Comparison of ENCODE assay signal across 8 cellular contexts in the genomic region with DNA sequence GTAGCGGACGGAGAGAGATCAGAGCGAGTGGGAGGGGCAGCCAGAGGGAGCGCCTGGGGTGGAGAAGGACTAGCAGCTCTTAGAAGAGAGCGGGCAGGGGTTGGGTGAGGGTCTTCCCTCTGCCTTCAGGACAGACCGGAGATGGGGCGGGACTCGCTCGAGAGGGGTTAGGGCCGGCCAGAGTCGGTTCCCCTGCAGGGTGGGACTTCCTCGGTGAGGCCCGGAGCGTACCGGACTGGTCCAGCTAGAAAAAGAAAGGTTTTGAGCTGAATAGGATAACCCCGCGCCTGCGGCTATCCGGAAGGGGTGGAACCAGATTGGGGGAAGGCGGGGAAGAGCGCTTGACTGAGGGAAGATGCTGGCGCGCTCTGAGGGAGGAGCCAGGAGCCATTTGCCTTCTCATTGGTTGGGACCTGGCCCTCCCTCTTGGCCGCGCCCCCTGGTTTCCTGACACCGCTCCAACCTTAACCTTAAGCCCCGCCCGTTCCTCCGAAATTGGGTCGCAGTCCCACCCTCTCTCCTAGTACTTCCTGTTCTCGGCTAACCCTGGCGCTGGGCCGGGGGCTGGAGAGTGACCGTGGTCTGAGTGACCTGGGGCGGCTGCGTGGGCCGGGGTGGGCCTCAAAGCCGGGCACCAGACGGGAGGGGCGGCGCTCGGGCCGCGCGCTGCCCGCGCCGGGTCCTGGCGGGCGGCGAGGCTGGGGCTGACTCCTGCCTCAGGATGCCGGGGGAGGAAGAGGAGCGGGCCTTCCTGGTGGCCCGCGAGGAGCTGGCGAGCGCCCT. TPM values are rescaled to one million over a fixed set of nuclear protein-coding genes. Genes with fewer than 3 reads are reported as not detected.
DNase-seq lines count a peak whose midpoint lies in the region; ATAC-seq and TF ChIP-seq lines count a peak whose summit lies in the region.

Gene RNF31, plus strand, starts transcription at position 521 of the 783 bp plus-strand sequence. Its CDS starts 201 bp downstream, at position 722.

- TF ChIP-seq CTCF in AG04450 (IDR thresholded peaks at IDR 0.05; ENCODE audit: low read depth, low read length) (no peak), WTC11 (IDR thresholded peaks at IDR 0.05) (no peak), cardiac fibroblast (IDR thresholded peaks at IDR 0.05; ENCODE audit: low read depth, low read length) (no peak)

- peaks cover 3% of the 10 kb centered on the region; the same call in 1 of the 2 replicates for H3K9me3 ChIP-seq in AG04450 (ENCODE audit: control insufficient read depth, insufficient read depth, low read length)

- CTCF ChIA-PET in AG04450 (lab: Charles Lee) (interaction anchor here (0.6 to 4.7 kb wide), 5 partner anchors 13 to 161 kb away, joined by 4 to 54 read pairs (median 5); partner anchors contain the start of genes CIDEB and IRF9), WTC11 (lab: Charles Lee) (interaction anchor here (0.5 to 4.1 kb wide), 20 partner anchors 11 to 284 kb away, joined by 3 to 55 read pairs (median 4); partner anchors contain the start of genes DCAF11, DHRS1, IPO4 and IRF9)

- H3K27me3 ChIP-seq in AG04450 (ENCODE audit: control insufficient read depth, insufficient read depth, low read length) = no peaks in the 10 kb centered on the region

- peak within 1 kb of the TSS; percentile 98 for H3K27ac Mint-ChIP-seq in WTC11

- peak within 1 kb of the TSS; percentile 90 for H3K27ac ChIP-seq in AG04450 (ENCODE audit: low read depth, low read length)

- H3K4me3 Mint-ChIP-seq in WTC11 = peak within 1 kb of the TSS; percentile 99

- H3K36me3 Mint-ChIP-seq in WTC11 = peaks cover 44% of the 10 kb centered on the region

- POLR2A ChIA-PET in AG04450 (lab: Yijun Ruan, JAX) (interaction anchor here (0.6 to 2.1 kb wide), 9 partner anchors 10 to 100 kb away, joined by 3 to 17 read pairs (median 5); partner anchors contain the start of genes CHMP4A, DCAF11, IRF9 and NRL), WTC11 (lab: Charles Lee) (interaction anchor here (0.6 to 3.3 kb wide), 15 partner anchors 10 to 114 kb away, joined by 3 to 24 read pairs (median 4); partner anchors contain the start of genes CHMP4A, DCAF11, IRF9 and NRL)

- H3K9me3 Mint-ChIP-seq in WTC11 = no peaks in the 10 kb centered on the region

- ATAC-seq in GM18909 (IDR thresholded peaks at IDR 0.05; ENCODE audit: poor library complexity, unreplicated experiment) = peak; percentile 82
- peak; percentile 85 for ATAC-seq in HG03175 (IDR thresholded peaks at IDR 0.05; ENCODE audit: unreplicated experiment)
- peak; percentile 89 for ATAC-seq in WTC11

- no peaks in the 10 kb centered on the region for H3K27me3 Mint-ChIP-seq in WTC11 (ENCODE audit: low read depth)

- H3K4me3 ChIP-seq in AG04450 (ENCODE audit: low read depth, low read length) = peak within 1 kb of the TSS; percentile 72
- peak within 1 kb of the TSS; percentile 88 to 91 for H3K4me3 ChIP-seq in cardiac fibroblast (replicated peaks in 1 of 2; ENCODE audit: low read depth in 2 of 2, low read length in 2 of 2)

- peaks cover 21% of the 10 kb centered on the region for H3K4me1 Mint-ChIP-seq in WTC11

- DNase-seq in AG04450 (ENCODE audit: low read depth, low spot score) (peak; percentile 95), NCI-H226 (peak; percentile 97), WTC11 (ENCODE audit: low spot score) (peak; percentile 98), cardiac fibroblast (ENCODE audit: low read depth in 2 of 2) (peak; percentile 98 to 99), inferior parietal cortex (ENCODE audit: extremely low spot score) (peak; percentile 97)
- DNase-seq in stimulated activated CD4-positive, alpha-beta T cell treated with anti-CD3 and anti-CD28 coated beads, Interleukin-12 subunit alpha, Interleukin-12 subunit beta, amount 100 ng/mL, for 24 hours (ENCODE audit: low read depth in 2 of 2) = peak; percentile 93 to 99

TF ChIP-seq in WTC11, 78 proteins besides CTCF, POLR2A, EP300 and RAD21 (continues in another document):
- no peak for TF ChIP-seq RORB (CRISPR knock-in tag; IDR thresholded peaks at IDR 0.05)
- TF ChIP-seq NFYB (CRISPR knock-in tag; conservative IDR thresholded peaks at IDR 0.05; ENCODE audit: low read depth) = peak; percentile 49; the same call in 1 of the 2 replicates
- TF ChIP-seq ZSCAN18 (CRISPR knock-in tag; IDR thresholded peaks at IDR 0.05) = no peak
- no peak for TF ChIP-seq OVOL2 (CRISPR knock-in tag; IDR thresholded peaks at IDR 0.05; ENCODE audit: borderline replicate concordance)
- no peak for TF ChIP-seq NR1H2 (CRISPR knock-in tag; IDR thresholded peaks at IDR 0.05)
- TF ChIP-seq, protein P1, sequence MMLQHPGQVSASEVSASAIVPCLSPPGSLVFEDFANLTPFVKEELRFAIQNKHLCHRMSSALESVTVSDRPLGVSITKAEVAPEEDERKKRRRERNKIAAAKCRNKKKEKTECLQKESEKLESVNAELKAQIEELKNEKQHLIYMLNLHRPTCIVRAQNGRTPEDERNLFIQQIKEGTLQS (CRISPR knock-in tag; conservative IDR thresholded peaks at IDR 0.05) = no peak
- TF ChIP-seq, protein P2, sequence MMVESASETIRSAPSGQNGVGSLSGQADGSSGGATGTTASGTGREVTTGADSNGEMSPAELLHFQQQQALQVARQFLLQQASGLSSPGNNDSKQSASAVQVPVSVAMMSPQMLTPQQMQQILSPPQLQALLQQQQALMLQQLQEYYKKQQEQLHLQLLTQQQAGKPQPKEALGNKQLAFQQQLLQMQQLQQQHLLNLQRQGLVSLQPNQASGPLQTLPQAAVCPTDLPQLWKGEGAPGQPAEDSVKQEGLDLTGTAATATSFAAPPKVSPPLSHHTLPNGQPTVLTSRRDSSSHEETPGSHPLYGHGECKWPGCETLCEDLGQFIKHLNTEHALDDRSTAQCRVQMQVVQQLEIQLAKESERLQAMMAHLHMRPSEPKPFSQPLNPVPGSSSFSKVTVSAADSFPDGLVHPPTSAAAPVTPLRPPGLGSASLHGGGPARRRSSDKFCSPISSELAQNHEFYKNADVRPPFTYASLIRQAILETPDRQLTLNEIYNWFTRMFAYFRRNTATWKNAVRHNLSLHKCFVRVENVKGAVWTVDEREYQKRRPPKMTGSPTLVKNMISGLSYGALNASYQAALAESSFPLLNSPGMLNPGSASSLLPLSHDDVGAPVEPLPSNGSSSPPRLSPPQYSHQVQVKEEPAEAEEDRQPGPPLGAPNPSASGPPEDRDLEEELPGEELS (CRISPR knock-in tag; IDR thresholded peaks at IDR 0.05) = 0 out of 2 replicates have a peak, but pooled peaks have one; percentile 33
- TF ChIP-seq ZNF121 (CRISPR knock-in tag; IDR thresholded peaks at IDR 0.05) = no peak
- peak; percentile 5; the same call in 1 of the 2 replicates for TF ChIP-seq GABPB1 (CRISPR knock-in tag; IDR thresholded peaks at IDR 0.05)
- TF ChIP-seq PRRX2 (CRISPR knock-in tag; IDR thresholded peaks at IDR 0.05) = no peak
- TF ChIP-seq, protein P3, sequence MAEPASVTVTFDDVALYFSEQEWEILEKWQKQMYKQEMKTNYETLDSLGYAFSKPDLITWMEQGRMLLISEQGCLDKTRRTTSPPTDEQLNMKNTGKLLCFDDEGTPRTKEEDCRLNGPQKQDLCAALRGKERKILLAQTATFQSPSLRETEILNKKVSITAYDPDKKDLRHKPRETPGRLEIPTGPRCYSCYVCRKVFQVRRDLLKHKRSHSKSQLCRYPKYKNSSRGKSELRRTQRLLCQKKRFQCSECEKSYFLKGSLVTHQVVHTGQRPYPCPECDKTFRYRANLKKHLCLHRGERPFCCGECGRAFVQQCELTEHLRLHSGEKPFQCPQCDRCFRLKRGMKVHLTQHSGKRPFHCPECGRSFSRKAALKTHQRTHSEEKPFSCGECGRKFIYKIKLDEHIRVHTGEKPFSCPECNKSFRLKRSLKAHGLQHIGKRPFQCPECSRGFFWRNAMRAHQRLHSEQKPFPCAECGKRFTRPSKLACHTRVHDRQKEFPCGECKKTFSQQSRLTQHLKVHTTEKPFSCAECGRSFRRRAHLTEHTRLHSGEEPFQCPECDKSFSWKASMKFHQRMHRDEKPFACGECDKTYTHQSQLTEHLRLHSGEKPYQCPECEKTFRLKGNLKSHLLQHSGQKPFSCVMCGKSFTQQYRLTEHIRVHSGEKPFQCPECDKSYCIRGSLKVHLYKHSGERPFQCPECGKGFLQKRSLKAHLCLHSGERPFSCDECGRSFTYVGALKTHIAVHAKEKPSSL (CRISPR knock-in tag; conservative IDR thresholded peaks at IDR 0.05) = no peak
- TF ChIP-seq, protein P4, sequence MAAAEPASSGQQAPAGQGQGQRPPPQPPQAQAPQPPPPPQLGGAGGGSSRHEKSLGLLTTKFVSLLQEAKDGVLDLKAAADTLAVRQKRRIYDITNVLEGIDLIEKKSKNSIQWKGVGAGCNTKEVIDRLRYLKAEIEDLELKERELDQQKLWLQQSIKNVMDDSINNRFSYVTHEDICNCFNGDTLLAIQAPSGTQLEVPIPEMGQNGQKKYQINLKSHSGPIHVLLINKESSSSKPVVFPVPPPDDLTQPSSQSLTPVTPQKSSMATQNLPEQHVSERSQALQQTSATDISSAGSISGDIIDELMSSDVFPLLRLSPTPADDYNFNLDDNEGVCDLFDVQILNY (CRISPR knock-in tag; IDR thresholded peaks at IDR 0.05) = no peak

RNA-seq across cellular contexts. Expression of gene RNF31, which starts in this region (rescaled TPM):
- polyA plus RNA-seq in AG04450 (2011; rRNA removed) = 7.4 and 14.4 TPM in 2 replicates
- 19.2 and 37.4 TPM in 2 replicates for polyA minus RNA-seq in AG04450 (2011; rRNA and poly(A)+ RNA removed)
- 63.0 to 86.2 TPM (median 68.4 TPM) in 3 replicates for total RNA-seq in WTC11 (2021)

Comparison
In these comparisons a context has a peak if more than half of its experiments do, and no peak if none do; other contexts are left out.
1. Peak in every context shown above with its lines: DNase-seq, ATAC-seq, H3K4me3 ChIP-seq and H3K27ac ChIP-seq.